1 cellular context compared by ENCODE assay signal in the genomic region with DNA sequence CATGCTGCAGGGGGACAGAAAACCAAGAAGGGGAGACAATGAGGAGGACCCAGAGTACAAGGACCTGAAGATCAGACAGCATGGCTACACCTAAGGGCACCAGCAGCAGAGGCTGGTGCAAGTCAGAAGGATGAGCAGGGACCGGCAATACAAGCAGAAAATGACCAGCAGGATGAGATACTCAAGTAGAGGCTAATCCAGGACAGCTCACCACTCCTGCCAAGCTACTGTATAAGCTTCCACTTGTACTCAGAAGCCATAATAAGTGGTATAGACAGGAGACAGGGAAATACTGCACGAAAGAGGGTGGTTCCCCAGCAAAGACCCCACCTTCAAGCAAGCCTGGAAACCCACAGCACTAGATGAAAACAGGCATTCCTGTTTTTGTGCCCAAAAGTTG.
TF ChIP-seq lines count a peak whose summit lies in the region.

No MANE protein-coding gene starts in this region.

TF ChIP-seq in GM12878, 131 proteins besides CTCF, POLR2A, EP300 and RAD21 (continued from another document):
- TF ChIP-seq, protein P1, sequence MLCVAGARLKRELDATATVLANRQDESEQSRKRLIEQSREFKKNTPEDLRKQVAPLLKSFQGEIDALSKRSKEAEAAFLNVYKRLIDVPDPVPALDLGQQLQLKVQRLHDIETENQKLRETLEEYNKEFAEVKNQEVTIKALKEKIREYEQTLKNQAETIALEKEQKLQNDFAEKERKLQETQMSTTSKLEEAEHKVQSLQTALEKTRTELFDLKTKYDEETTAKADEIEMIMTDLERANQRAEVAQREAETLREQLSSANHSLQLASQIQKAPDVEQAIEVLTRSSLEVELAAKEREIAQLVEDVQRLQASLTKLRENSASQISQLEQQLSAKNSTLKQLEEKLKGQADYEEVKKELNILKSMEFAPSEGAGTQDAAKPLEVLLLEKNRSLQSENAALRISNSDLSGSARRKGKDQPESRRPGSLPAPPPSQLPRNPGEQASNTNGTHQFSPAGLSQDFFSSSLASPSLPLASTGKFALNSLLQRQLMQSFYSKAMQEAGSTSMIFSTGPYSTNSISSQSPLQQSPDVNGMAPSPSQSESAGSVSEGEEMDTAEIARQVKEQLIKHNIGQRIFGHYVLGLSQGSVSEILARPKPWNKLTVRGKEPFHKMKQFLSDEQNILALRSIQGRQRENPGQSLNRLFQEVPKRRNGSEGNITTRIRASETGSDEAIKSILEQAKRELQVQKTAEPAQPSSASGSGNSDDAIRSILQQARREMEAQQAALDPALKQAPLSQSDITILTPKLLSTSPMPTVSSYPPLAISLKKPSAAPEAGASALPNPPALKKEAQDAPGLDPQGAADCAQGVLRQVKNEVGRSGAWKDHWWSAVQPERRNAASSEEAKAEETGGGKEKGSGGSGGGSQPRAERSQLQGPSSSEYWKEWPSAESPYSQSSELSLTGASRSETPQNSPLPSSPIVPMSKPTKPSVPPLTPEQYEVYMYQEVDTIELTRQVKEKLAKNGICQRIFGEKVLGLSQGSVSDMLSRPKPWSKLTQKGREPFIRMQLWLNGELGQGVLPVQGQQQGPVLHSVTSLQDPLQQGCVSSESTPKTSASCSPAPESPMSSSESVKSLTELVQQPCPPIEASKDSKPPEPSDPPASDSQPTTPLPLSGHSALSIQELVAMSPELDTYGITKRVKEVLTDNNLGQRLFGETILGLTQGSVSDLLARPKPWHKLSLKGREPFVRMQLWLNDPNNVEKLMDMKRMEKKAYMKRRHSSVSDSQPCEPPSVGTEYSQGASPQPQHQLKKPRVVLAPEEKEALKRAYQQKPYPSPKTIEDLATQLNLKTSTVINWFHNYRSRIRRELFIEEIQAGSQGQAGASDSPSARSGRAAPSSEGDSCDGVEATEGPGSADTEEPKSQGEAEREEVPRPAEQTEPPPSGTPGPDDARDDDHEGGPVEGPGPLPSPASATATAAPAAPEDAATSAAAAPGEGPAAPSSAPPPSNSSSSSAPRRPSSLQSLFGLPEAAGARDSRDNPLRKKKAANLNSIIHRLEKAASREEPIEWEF (IDR thresholded peaks at IDR 0.05; ENCODE audit: insufficient replicate concordance, low read depth, low read length), result no peak
- TF ChIP-seq IKZF2 (IDR thresholded peaks at IDR 0.05) (no peak), GATAD2B (conservative IDR thresholded peaks at IDR 0.05; ENCODE audit: low read depth) (no peak), CHD4 (IDR thresholded peaks at IDR 0.05) (no peak), MYC (IDR thresholded peaks at IDR 0.05; ENCODE audit: insufficient read depth, insufficient read length, insufficient replicate concordance, low read length, severe bottlenecking) (no peak), ZNF384 (IDR thresholded peaks at IDR 0.05; ENCODE audit: borderline replicate concordance, low read depth, low read length) (no peak), POLR2AphosphoS2 (IDR thresholded peaks at IDR 0.05; ENCODE audit: low read depth, low read length) (no peak), ZNF592 (IDR thresholded peaks at IDR 0.05) (no peak), POU2F2 (IDR thresholded peaks at IDR 0.05; ENCODE audit: borderline replicate concordance, low read depth, low read length) (no peak), USF1 (IDR thresholded peaks at IDR 0.05; ENCODE audit: borderline replicate concordance, extremely low read length, insufficient read depth, low read depth, low read length) (no peak), MXI1 (IDR thresholded peaks at IDR 0.05; ENCODE audit: low read depth, low read length) (no peak)
- TF ChIP-seq, protein P2, sequence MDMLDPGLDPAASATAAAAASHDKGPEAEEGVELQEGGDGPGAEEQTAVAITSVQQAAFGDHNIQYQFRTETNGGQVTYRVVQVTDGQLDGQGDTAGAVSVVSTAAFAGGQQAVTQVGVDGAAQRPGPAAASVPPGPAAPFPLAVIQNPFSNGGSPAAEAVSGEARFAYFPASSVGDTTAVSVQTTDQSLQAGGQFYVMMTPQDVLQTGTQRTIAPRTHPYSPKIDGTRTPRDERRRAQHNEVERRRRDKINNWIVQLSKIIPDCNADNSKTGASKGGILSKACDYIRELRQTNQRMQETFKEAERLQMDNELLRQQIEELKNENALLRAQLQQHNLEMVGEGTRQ (IDR thresholded peaks at IDR 0.05; ENCODE audit: borderline replicate concordance, low read depth, low read length), result no peak
- TF ChIP-seq, protein P3, sequence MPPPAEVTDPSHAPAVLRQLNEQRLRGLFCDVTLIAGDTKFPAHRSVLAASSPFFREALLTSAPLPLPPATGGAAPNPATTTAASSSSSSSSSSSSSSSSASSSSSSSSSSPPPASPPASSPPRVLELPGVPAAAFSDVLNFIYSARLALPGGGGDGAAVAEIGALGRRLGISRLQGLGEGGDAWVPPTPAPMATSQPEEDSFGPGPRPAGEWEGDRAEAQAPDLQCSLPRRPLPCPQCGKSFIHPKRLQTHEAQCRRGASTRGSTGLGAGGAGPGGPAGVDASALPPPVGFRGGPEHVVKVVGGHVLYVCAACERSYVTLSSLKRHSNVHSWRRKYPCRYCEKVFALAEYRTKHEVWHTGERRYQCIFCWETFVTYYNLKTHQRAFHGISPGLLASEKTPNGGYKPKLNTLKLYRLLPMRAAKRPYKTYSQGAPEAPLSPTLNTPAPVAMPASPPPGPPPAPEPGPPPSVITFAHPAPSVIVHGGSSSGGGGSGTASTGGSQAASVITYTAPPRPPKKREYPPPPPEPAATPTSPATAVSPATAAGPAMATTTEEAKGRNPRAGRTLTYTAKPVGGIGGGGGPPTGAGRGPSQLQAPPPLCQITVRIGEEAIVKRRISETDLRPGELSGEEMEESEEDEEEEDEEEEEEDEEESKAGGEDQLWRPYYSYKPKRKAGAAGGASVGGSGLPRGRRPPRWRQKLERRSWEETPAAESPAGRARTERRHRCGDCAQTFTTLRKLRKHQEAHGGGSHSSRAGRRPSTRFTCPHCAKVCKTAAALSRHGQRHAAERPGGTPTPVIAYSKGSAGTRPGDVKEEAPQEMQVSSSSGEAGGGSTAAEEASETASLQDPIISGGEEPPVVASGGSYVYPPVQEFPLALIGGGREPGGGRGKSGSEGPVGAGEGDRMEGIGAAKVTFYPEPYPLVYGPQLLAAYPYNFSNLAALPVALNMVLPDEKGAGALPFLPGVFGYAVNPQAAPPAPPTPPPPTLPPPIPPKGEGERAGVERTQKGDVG (CRISPR knock-in tag; IDR thresholded peaks at IDR 0.05), result no peak
